ENCODE assay signal across 19 cellular contexts in genomic region chr6:63805345-63805744, GRCh38.
DNase-seq lines count a peak whose midpoint lies in the region; ATAC-seq, FAIRE-seq and TF ChIP-seq lines count a peak whose summit lies in the region.
"Had no signal": no experiment of that assay in that cellular context is flagged by ENCODE, and none has a peak within 500 bp of the region (broad histone marks: within the 10 kb centered on the region; RNA-seq: fewer than 3 reads in every experiment).

No MANE protein-coding gene starts in this region.

- no peaks in the 10 kb centered on the region for H4K20me1 ChIP-seq in keratinocyte (ENCODE audit: control insufficient read depth, extremely low read depth, insufficient read depth, low read length)

- H3K36me3 Mint-ChIP-seq in mesothelial cell of epicardium = no peaks in the 10 kb centered on the region

- peak overlapping the region; percentile 66 for H3K9ac ChIP-seq in keratinocyte (ENCODE audit: control insufficient read depth, extremely low read depth, insufficient read depth, low read length)
- H3K9ac ChIP-seq: KMS-11 had no signal

- no peaks in the 10 kb centered on the region for H3K9me1 ChIP-seq in keratinocyte (ENCODE audit: control insufficient read depth, extremely low read depth, insufficient read depth, low read length)

- H3K4me1 ChIP-seq in keratinocyte (ENCODE audit: control insufficient read depth, extremely low read depth, insufficient read depth, low read length) = peaks cover 34% of the 10 kb centered on the region
- H3K4me1 ChIP-seq: uterus had no signal

- no peak for ATAC-seq in HG03439 (IDR thresholded peaks at IDR 0.05; ENCODE audit: unreplicated experiment)

- no peak overlapping the region for H3K27ac Mint-ChIP-seq in mesothelial cell of epicardium

- TF ChIP-seq CTCF in C4-2B (conservative IDR thresholded peaks at IDR 0.05) (no peak), WI38 (IDR thresholded peaks at IDR 0.05; ENCODE audit: low read depth, low read length) (no peak), keratinocyte (optimal IDR thresholded peaks at IDR 0.05 in 1 of 3, IDR thresholded peaks at IDR 0.05 in 1 of 3, conservative IDR thresholded peaks at IDR 0.05 in 1 of 3; ENCODE audit: extremely low read depth in 1 of 3, insufficient read depth in 2 of 3, low read length in 3 of 3) (no peak), mesothelial cell of epicardium (IDR thresholded peaks at IDR 0.05; ENCODE audit: unreplicated experiment) (no peak)

- H3K27me3 Mint-ChIP-seq in mesothelial cell of epicardium (ENCODE audit: low read depth) = no peaks in the 10 kb centered on the region

- no peak for FAIRE-seq in keratinocyte (lab: Jason Lieb, UNC)
- FAIRE-seq: bronchial epithelial cell, GM12878 had no signal

- no peaks in the 10 kb centered on the region for H3K9me3 ChIP-seq in keratinocyte (ENCODE audit: control insufficient read depth, low read depth, low read length)
- H3K9me3 ChIP-seq: uterus had no signal

- no peaks in the 10 kb centered on the region for H3K9me3 Mint-ChIP-seq in mesothelial cell of epicardium
- H3K9me3 Mint-ChIP-seq: endodermal cell had no signal

- no peaks in the 10 kb centered on the region for H3K36me3 ChIP-seq in keratinocyte (ENCODE audit: control insufficient read depth in 2 of 2, extremely low read depth in 1 of 2, insufficient read depth in 2 of 2, low read length in 2 of 2)
- H3K36me3 ChIP-seq: uterus had no signal

- H3K4me1 Mint-ChIP-seq in mesothelial cell of epicardium = peaks cover 29% of the 10 kb centered on the region

- H3K4me2 ChIP-seq in keratinocyte (ENCODE audit: control insufficient read depth, extremely low read depth, insufficient read depth, low read depth, low read length) = peak overlapping the region; percentile 83
- H3K4me2 ChIP-seq: KMS-11 had no signal

- H3K4me3 ChIP-seq in WI38 (ENCODE audit: low read depth, low read length) (peak overlapping the region; percentile 20; the same call in 1 of the 2 replicates), keratinocyte (ENCODE audit: control insufficient read depth in 2 of 3, extremely low read depth in 1 of 3, insufficient read depth in 2 of 3, low read depth in 1 of 3, low read length in 3 of 3) (peak overlapping the region in 2 of 3 experiments; percentile 0 to 47), skeletal muscle cell (ENCODE audit: low read depth, low read length) (peak overlapping the region; percentile 2)
- H3K4me3 ChIP-seq: GM12878, uterus had no signal

- no peak overlapping the region for H3K4me3 Mint-ChIP-seq in mesothelial cell of epicardium
- H3K4me3 Mint-ChIP-seq: endodermal cell had no signal

- H3K27me3 ChIP-seq in keratinocyte (ENCODE audit: control insufficient read depth, extremely low read depth, insufficient read depth, low read length) = no peaks in the 10 kb centered on the region
- H3K27me3 ChIP-seq: uterus had no signal

- H3K79me2 ChIP-seq in keratinocyte (ENCODE audit: control insufficient read depth, insufficient read depth, low read length) = no peaks in the 10 kb centered on the region

- DNase-seq in keratinocyte (ENCODE audit: low read depth, low spot score) = no peak
- no peak for DNase-seq in skeletal muscle cell (ENCODE audit: low read depth)
- DNase-seq in SKM-1 (lab: John Stamatoyannopoulos, UW; ENCODE audit: unreplicated experiment) = no peak
- no peak for DNase-seq in SK-N-DZ (ENCODE audit: low spot score)
- no peak for DNase-seq in mesothelial cell of epicardium (ENCODE audit: low spot score in 2 of 2, unreplicated experiment in 2 of 2)
- DNase-seq: endodermal cell; hippocampal formation; NCI-H146; NCI-H526; occipital lobe; SHP77 treated with DMSO at 0.1 percent for 48 hours; stimulated activated CD8-positive, alpha-beta memory T cell treated with anti-CD3 and anti-CD28 coated beads, Interleukin-4, amount 100 ng/mL, for 48 hours; uterus had no signal

- H2AFZ ChIP-seq in keratinocyte (ENCODE audit: control insufficient read depth, low read length) = peak overlapping the region; percentile 64

- H3K27ac ChIP-seq in C4-2B = peak overlapping the region; percentile 82; the same call in 1 of the 2 replicates
- peak overlapping the region; percentile 92 for H3K27ac ChIP-seq in keratinocyte (ENCODE audit: control insufficient read depth, insufficient read depth, low read length)
- H3K27ac ChIP-seq: KMS-11 had no signal

- dilution Hi-C loops in keratinocyte (cut with MboI; ENCODE audit: extremely low pct_ligation_motif_present, low sequenced_read_pairs) = no loop called here
